In the genomic region with DNA sequence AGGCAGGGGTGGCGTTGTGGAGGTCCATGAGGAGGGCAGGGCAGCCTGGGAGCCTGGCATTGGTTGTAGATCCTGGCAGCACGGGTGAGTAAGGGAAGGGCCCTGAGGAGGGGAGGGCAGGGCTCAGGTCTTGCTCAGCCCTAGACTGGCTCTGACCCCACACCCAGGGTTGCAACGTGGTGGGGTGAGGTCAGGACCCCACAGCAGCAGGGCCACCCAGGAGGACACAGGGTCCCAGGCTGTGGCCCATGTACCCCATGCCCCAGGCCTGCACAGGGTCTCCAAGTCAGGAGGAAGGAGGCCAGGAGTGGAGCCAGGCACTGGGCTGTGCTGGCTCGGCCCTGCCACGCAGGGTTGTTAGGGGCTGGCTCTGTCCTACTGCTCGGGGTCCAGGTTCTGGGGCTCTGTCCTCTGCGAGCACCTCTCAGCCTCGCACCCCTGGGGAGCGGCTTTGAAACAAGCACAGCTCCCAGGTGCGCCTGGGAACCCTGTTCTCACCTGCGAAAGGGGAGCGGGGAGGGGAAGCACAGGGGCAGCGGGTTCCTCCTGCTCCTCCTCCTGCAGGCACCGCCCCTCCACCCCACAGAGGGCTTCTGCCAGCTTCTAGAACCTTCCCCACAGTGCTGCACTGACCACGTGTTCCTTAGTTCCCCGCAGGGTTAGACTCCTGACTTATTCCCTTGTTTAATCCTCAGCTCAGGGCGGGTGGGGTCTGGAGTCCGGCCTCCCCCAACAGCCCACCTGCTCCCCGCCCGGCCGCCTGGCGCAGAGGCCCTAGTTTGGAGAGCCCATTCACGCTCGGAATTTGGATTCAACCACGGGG, we compare ENCODE assay signal across 14 cellular contexts. TPM values are rescaled to one million over a fixed set of nuclear protein-coding genes. Genes with fewer than 3 reads are reported as not detected.
A peak's percentile ranks its signal among the peaks of the same experiment; 100 is the strongest.
DNase-seq lines count a peak whose midpoint lies in the region; ATAC-seq, FAIRE-seq and TF ChIP-seq lines count a peak whose summit lies in the region.
"Had no signal": no experiment of that assay in that cellular context is flagged by ENCODE, and none has a peak within 500 bp of the region (broad histone marks: within the 10 kb centered on the region; RNA-seq: fewer than 3 reads in every experiment).

No MANE protein-coding gene starts in this region.

- TF ChIP-seq POLR2A in HepG2 (IDR thresholded peaks at IDR 0.05; ENCODE audit: insufficient read depth in 1 of 2, low read depth in 2 of 2, low read length in 2 of 2): no peak

- in situ Hi-C loops in HepG2 (cut with HindIII; ENCODE audit: extremely low pct_ligation_motif_present, low pct_unique_long_range_greater_than_20kb): no loop called here

- no peak; the same call in 2 of the 3 replicates for ATAC-seq in RWPE2 (ENCODE audit: low read depth)
- ATAC-seq in HepG2: peak; percentile 58
- no peak for ATAC-seq in GM18909 (IDR thresholded peaks at IDR 0.05; ENCODE audit: poor library complexity, unreplicated experiment)
- no peak for ATAC-seq in HG02938 (IDR thresholded peaks at IDR 0.05; ENCODE audit: unreplicated experiment)

- H3K27me3 ChIP-seq in RWPE2 (ENCODE audit: insufficient read depth, poor library complexity, severe bottlenecking) (peaks cover 3% of the 10 kb centered on the region), colonic mucosa (no peaks in the 10 kb centered on the region), HepG2 (ENCODE audit: control insufficient read depth in 1 of 2, insufficient read depth in 2 of 2, low read length in 2 of 2) (peaks cover 2 to 49% of the 10 kb centered on the region in 2 experiments), skeletal muscle tissue (ENCODE audit: control insufficient read depth in 3 of 3, insufficient read depth in 3 of 3, low read length in 3 of 3) (no peaks in the 10 kb centered on the region)

- H3K9ac ChIP-seq in colonic mucosa (ENCODE audit: low read depth in 2 of 2, low read length in 2 of 2): no peak overlapping the region
- H3K9ac ChIP-seq in HepG2 (ENCODE audit: insufficient read depth, low read depth, low read length): no peak overlapping the region
- peak overlapping the region; percentile 45 to 68 (median 54) for H3K9ac ChIP-seq in skeletal muscle tissue (ENCODE audit: low read depth in 1 of 3, low read length in 3 of 3)

- no TSS peak for BruUV-seq in HepG2 (replicated peaks; lab: Mats Ljungman, UMichigan)

- CTCF ChIA-PET in HepG2 (lab: Yijun Ruan, JAX; ENCODE audit: low intra/inter-chr PET ratio, low total read pairs): no interaction called here

- H3K4me3 ChIP-seq in RWPE2 (ENCODE audit: severe bottlenecking) (no peak overlapping the region), colonic mucosa (no peak overlapping the region), HepG2 (replicated peaks in 1 of 3; ENCODE audit: insufficient read depth in 1 of 3, low read depth in 2 of 3, low read length in 3 of 3) (no peak overlapping the region; a peak in 1 of 6 replicates), skeletal muscle tissue (ENCODE audit: low read length in 3 of 3) (peak overlapping the region; percentile 14 to 54 (median 30))

- no peaks in the 10 kb centered on the region for H3K79me2 ChIP-seq in HepG2 (ENCODE audit: insufficient read depth, low read length)

- H4K20me1 ChIP-seq in HepG2 (ENCODE audit: insufficient read depth, low read length): no peaks in the 10 kb centered on the region

- DNase-seq in RWPE2 (ENCODE audit: low spot score): peak; percentile 66
- DNase-seq in colonic mucosa: peak; percentile 16
- no peak for DNase-seq in HepG2 (ENCODE audit: low spot score)
- DNase-seq in D721Med (ENCODE audit: insufficient read length, low spot score): no peak
- no peak for DNase-seq in putamen (ENCODE audit: low spot score)
- DNase-seq: activated CD4-positive, CD25-positive, alpha-beta regulatory T cell treated with anti-CD3 and anti-CD28 coated beads, Interleukin-2, amount 50 U/mL, for 72 hours; activated T-cell treated with anti-CD3 and anti-CD28 coated beads for 4 hours; GF-D8; KG1; occipital lobe had no signal

- no peak overlapping the region for H3K27ac ChIP-seq in RWPE2 (ENCODE audit: poor library complexity, severe bottlenecking)
- H3K27ac ChIP-seq in colonic mucosa: no peak overlapping the region
- H3K27ac ChIP-seq in HepG2 (ENCODE audit: extremely low read length, insufficient read depth, low read length): no peak overlapping the region
- H3K27ac ChIP-seq in skeletal muscle tissue (ENCODE audit: low read depth, low read length): peak overlapping the region; percentile 84

- no peak overlapping the region for H2AFZ ChIP-seq in HepG2 (ENCODE audit: low read length)

- TF ChIP-seq RAD21 in HepG2 (CRISPR knock-in tag; IDR thresholded peaks at IDR 0.05): no peak

- WGBS in HepG2 (ENCODE audit: low lambda C conversion rate): 56% methylated on average over 16 of the region's 25 CpGs

- no peak for TF ChIP-seq CTCF in RWPE2 (IDR thresholded peaks at IDR 0.05; ENCODE audit: poor library complexity, severe bottlenecking)
- TF ChIP-seq CTCF in colonic mucosa (IDR thresholded peaks at IDR 0.05): no peak
- TF ChIP-seq CTCF in HepG2 (CRISPR knock-in tag; IDR thresholded peaks at IDR 0.05): no peak
- no peak for TF ChIP-seq CTCF in D721Med (IDR thresholded peaks at IDR 0.05; ENCODE audit: insufficient read depth, missing control alignments)

- H3K36me3 ChIP-seq in RWPE2 (ENCODE audit: low read depth): no peaks in the 10 kb centered on the region
- no peaks in the 10 kb centered on the region for H3K36me3 ChIP-seq in colonic mucosa
- H3K36me3 ChIP-seq in HepG2 (replicated peaks in 1 of 2; ENCODE audit: control insufficient read depth in 1 of 2, insufficient read depth in 2 of 2, low read length in 2 of 2): no peaks in the 10 kb centered on the region
- no peaks in the 10 kb centered on the region for H3K36me3 ChIP-seq in skeletal muscle tissue (ENCODE audit: control insufficient read depth in 3 of 3, insufficient read depth in 3 of 3, low read length in 3 of 3)

- no peak overlapping the region for H3K4me2 ChIP-seq in HepG2 (ENCODE audit: low read depth, low read length)

- H3K4me1 ChIP-seq in RWPE2 (ENCODE audit: insufficient read depth, poor library complexity, severe bottlenecking) (no peaks in the 10 kb centered on the region), colonic mucosa (no peaks in the 10 kb centered on the region), HepG2 (ENCODE audit: insufficient read depth, low read length) (peaks cover 33% of the 10 kb centered on the region), skeletal muscle tissue (ENCODE audit: control insufficient read depth in 3 of 3, insufficient read depth in 3 of 3, low read length in 3 of 3) (peaks cover 14 to 25% (median 16%) of the 10 kb centered on the region in 3 donors)

- intact Hi-C loops in colonic mucosa (cut with DNase I) (no loop called here), HepG2 (cut with micrococcal nuclease; ENCODE audit: unreplicated experiment) (loop anchor here (10.0 kb wide), 1 partner anchor 65 kb away; no protein-coding TSS in a partner anchor)

- POLR2A ChIA-PET in HepG2 (lab: Yijun Ruan, JAX): interaction anchor here (0.8 kb wide), 1 partner anchor 16 kb away, joined by 3 read pairs; no protein-coding TSS in a partner anchor

- H3K9me3 ChIP-seq in RWPE2 (ENCODE audit: severe bottlenecking) (no peaks in the 10 kb centered on the region), colonic mucosa (no peaks in the 10 kb centered on the region), HepG2 (ENCODE audit: low read length) (no peaks in the 10 kb centered on the region), skeletal muscle tissue (ENCODE audit: control insufficient read depth in 3 of 3, low read length in 3 of 3) (no peaks in the 10 kb centered on the region)

- TF ChIP-seq EP300 in HepG2 (IDR thresholded peaks at IDR 0.05; ENCODE audit: low read depth in 2 of 2, low read length in 2 of 2) (no peak), HepG2 (CRISPR knock-in tag; IDR thresholded peaks at IDR 0.05; ENCODE audit: borderline replicate concordance) (no peak)

- FAIRE-seq in HepG2 (lab: Jason Lieb, UNC): no peak
- FAIRE-seq in D721Med (lab: Jason Lieb, UNC): no peak
- FAIRE-seq: bronchial epithelial cell had no signal

RNA-seq across cellular contexts. Expression of gene MSANTD1, which starts 20.4 kb away (rescaled TPM):
- total RNA-seq in colonic mucosa (1 to 10 TPM in 1 of 2 donors, under 1 TPM in 1; 0.40 to 1.3 TPM), HepG2 (2016; rRNA removed; fragmentation: Illumina TruSeq; extraction: Trizol) (0.10 and 0.22 TPM in 2 replicates), skeletal muscle tissue (1.0 TPM)
- 0.09 and 0.20 TPM in 2 replicates for total RNA-seq in HepG2 (2016; cell fraction: cytosol; rRNA removed; fragmentation: Illumina TruSeq; extraction: Trizol; ENCODE audit: low read depth)
- 0.19 TPM in 1 of 2 replicates, not detected in the other for total RNA-seq in HepG2 (2016; cell fraction: insoluble cytoplasmic fraction; rRNA removed; fragmentation: Illumina TruSeq; extraction: Trizol)
- total RNA-seq in HepG2 (2016; cell fraction: membrane; rRNA removed; fragmentation: Illumina TruSeq; extraction: Trizol): 0.25 TPM in 1 of 2 replicates, not detected in the other
- total RNA-seq in HepG2 (2016; cell fraction: nucleus; rRNA removed; fragmentation: Illumina TruSeq; extraction: Trizol): 0.59 TPM in 1 of 2 replicates, not detected in the other
- polyA plus RNA-seq in HepG2 (2011; rRNA removed): 0.39 and 0.40 TPM in 2 replicates
- polyA plus RNA-seq in HepG2 (2011; cell fraction: cytosol; rRNA removed): 0.05 and 0.34 TPM in 2 replicates
- 2.2 and 3.5 TPM in 2 replicates for polyA plus RNA-seq in HepG2 (2011; cell fraction: nucleus; rRNA removed)
- 0.40 and 0.65 TPM in 2 replicates for polyA plus RNA-seq in HepG2 (2012)
- 0.10 and 0.12 TPM in 2 replicates for polyA plus RNA-seq in HepG2 (2016; cell fraction: cytosol; fragmentation: Illumina TruSeq; extraction: Trizol; ENCODE audit: low read depth)
- polyA plus RNA-seq in HepG2 (2016; cell fraction: insoluble cytoplasmic fraction; fragmentation: Illumina TruSeq; extraction: Trizol; ENCODE audit: low read depth): 0.16 TPM in 1 of 2 replicates, not detected in the other
- polyA plus RNA-seq in HepG2 (2016; cell fraction: membrane; fragmentation: Illumina TruSeq; extraction: Trizol; ENCODE audit: low read depth): 0.07 and 0.08 TPM in 2 replicates
- polyA plus RNA-seq in HepG2 (2016; cell fraction: nucleus; fragmentation: Illumina TruSeq; extraction: Trizol; ENCODE audit: insufficient read depth, low read depth): 0.36 and 0.65 TPM in 2 replicates
- 0.14 and 1.0 TPM in 2 replicates for polyA minus RNA-seq in HepG2 (2011; rRNA and poly(A)+ RNA removed; ENCODE audit: low replicate concordance)
- not detected in 2 replicates for polyA minus RNA-seq in HepG2 (2011; cell fraction: cytosol; rRNA and poly(A)+ RNA removed)
- 1.9 and 2.0 TPM in 2 replicates for polyA minus RNA-seq in HepG2 (2011; cell fraction: nucleus; rRNA and poly(A)+ RNA removed)

RNA-seq across cellular contexts. Expression of gene RGS12, which starts 23.5 kb away (rescaled TPM):
- total RNA-seq in colonic mucosa (10 to 100 TPM; 18.0 to 25.7 TPM), HepG2 (2016; rRNA removed; fragmentation: Illumina TruSeq; extraction: Trizol) (18.2 and 21.0 TPM in 2 replicates), skeletal muscle tissue (28.2 TPM)
- total RNA-seq in HepG2 (2016; cell fraction: cytosol; rRNA removed; fragmentation: Illumina TruSeq; extraction: Trizol; ENCODE audit: low read depth): 9.3 and 11.0 TPM in 2 replicates
- 16.0 and 24.7 TPM in 2 replicates for total RNA-seq in HepG2 (2016; cell fraction: insoluble cytoplasmic fraction; rRNA removed; fragmentation: Illumina TruSeq; extraction: Trizol)
- total RNA-seq in HepG2 (2016; cell fraction: membrane; rRNA removed; fragmentation: Illumina TruSeq; extraction: Trizol): 16.1 and 18.9 TPM in 2 replicates
- 21.7 and 25.1 TPM in 2 replicates for total RNA-seq in HepG2 (2016; cell fraction: nucleus; rRNA removed; fragmentation: Illumina TruSeq; extraction: Trizol)
- polyA plus RNA-seq in HepG2 (2011; rRNA removed): 27.7 and 35.5 TPM in 2 replicates
- 11.1 and 23.9 TPM in 2 replicates for polyA plus RNA-seq in HepG2 (2011; cell fraction: cytosol; rRNA removed)
- polyA plus RNA-seq in HepG2 (2011; cell fraction: nucleus; rRNA removed): 115 and 118 TPM in 2 replicates
- polyA plus RNA-seq in HepG2 (2012): 37.4 and 43.4 TPM in 2 replicates
- 2.0 and 3.4 TPM in 2 replicates for polyA plus RNA-seq in HepG2 (2016; cell fraction: cytosol; fragmentation: Illumina TruSeq; extraction: Trizol; ENCODE audit: low read depth)
- polyA plus RNA-seq in HepG2 (2016; cell fraction: insoluble cytoplasmic fraction; fragmentation: Illumina TruSeq; extraction: Trizol; ENCODE audit: low read depth): 17.8 and 20.5 TPM in 2 replicates
- 5.5 and 5.6 TPM in 2 replicates for polyA plus RNA-seq in HepG2 (2016; cell fraction: membrane; fragmentation: Illumina TruSeq; extraction: Trizol; ENCODE audit: low read depth)
- 51.0 and 56.7 TPM in 2 replicates for polyA plus RNA-seq in HepG2 (2016; cell fraction: nucleus; fragmentation: Illumina TruSeq; extraction: Trizol; ENCODE audit: insufficient read depth, low read depth)
- 4.5 and 52.2 TPM in 2 replicates for polyA minus RNA-seq in HepG2 (2011; rRNA and poly(A)+ RNA removed; ENCODE audit: low replicate concordance)
- polyA minus RNA-seq in HepG2 (2011; cell fraction: cytosol; rRNA and poly(A)+ RNA removed): 14.2 and 24.5 TPM in 2 replicates
- 45.0 and 59.1 TPM in 2 replicates for polyA minus RNA-seq in HepG2 (2011; cell fraction: nucleus; rRNA and poly(A)+ RNA removed)

Comparison
In these comparisons a context has a peak if more than half of its experiments do, and no peak if none do; other contexts are left out.
1. DNase-seq: peak in RWPE2 (single experiment) and colonic mucosa (single experiment); none in HepG2 (single experiment), D721Med (single experiment) and putamen (single experiment).
2. H3K4me3 ChIP-seq: peak in skeletal muscle tissue (3 of 3); none in RWPE2 (single experiment), colonic mucosa (single experiment) and HepG2 (0 of 3).
3. H3K9ac ChIP-seq: peak in skeletal muscle tissue (3 of 3); none in colonic mucosa (0 of 2) and HepG2 (single experiment).